ENCODE assay signal across 12 cellular contexts in the genomic region with DNA sequence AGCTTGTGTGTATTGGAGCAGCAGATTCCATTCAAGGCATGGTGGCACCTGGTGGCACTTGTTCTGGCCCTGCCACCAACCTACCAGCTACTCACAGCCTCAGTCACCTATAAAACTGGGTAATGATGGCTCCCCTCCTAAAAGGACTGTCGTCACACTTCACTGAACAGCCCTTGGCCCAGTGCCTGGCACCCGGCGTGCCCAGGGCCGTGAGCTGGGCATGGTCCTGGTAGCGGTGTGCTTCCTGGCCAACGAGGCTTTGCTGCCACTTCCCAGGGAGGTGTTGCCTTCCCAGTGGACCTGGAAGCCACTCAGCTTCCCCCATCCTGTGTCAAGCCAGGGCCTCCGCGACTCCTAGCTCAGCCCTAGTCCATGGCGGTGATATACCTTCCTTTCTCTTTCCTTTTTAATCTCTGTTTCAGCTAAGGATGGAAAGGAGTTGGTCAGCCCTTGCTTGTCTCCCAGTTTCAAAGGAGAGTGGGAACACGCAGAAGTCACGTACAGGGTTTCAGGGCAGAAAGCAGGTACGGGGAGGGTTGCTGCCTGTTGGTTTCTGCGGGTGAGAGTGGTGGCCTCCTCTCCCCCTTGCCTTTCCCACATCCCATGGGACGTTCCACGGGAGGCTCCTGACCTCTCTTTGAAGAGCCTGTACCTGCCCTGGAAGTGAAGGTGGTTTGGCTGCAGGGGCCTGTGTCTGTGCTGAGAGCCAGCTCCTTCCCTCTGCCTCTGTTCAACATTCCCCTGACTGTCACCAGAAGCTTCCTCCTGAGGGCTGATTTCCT. TPM values are rescaled to one million over a fixed set of nuclear protein-coding genes. Genes with fewer than 3 reads are reported as not detected.
A peak's percentile ranks its signal among the peaks of the same experiment; 100 is the strongest.
DNase-seq lines count a peak whose midpoint lies in the region; ATAC-seq and TF ChIP-seq lines count a peak whose summit lies in the region.
"Had no signal": no experiment of that assay in that cellular context is flagged by ENCODE, and none has a peak within 500 bp of the region (broad histone marks: within the 10 kb centered on the region; RNA-seq: fewer than 3 reads in every experiment).

No MANE protein-coding gene starts in this region.

- H3K4me1 ChIP-seq in mammary epithelial cell (ENCODE audit: insufficient read depth, low read length) (peaks cover 35% of the 10 kb centered on the region), upper lobe of right lung (no peaks in the 10 kb centered on the region)

- no peak overlapping the region for H3K4me3 ChIP-seq in mammary epithelial cell (replicated peaks in 1 of 3; ENCODE audit: insufficient read depth in 1 of 3, low read depth in 2 of 3, low read length in 3 of 3)
- no peak overlapping the region for H3K4me3 ChIP-seq in upper lobe of right lung
- H3K4me3 ChIP-seq: gastroesophageal sphincter had no signal

- no TSS peak for BruUV-seq in MCF 10A (replicated peaks; lab: Mats Ljungman, UMichigan)
- BruUV-seq in mammary epithelial cell (replicated peaks; lab: Mats Ljungman, UMichigan): no TSS peak

- peaks cover 15% of the 10 kb centered on the region for H3K79me2 ChIP-seq in mammary epithelial cell (ENCODE audit: insufficient read depth, low read length)

- H3K4me1 Mint-ChIP-seq in MCF 10A (ENCODE audit: insufficient read depth, unreplicated experiment): peaks cover 12% of the 10 kb centered on the region

- no peaks in the 10 kb centered on the region for H4K20me1 ChIP-seq in mammary epithelial cell (ENCODE audit: insufficient read depth, low read length)

- H3K4me2 ChIP-seq in mammary epithelial cell (ENCODE audit: insufficient read depth, low read depth, low read length): no peak overlapping the region

- H3K27ac Mint-ChIP-seq in MCF 10A (ENCODE audit: low read depth, unreplicated experiment): peak overlapping the region; percentile 66

- POLR2A ChIA-PET in MCF 10A (lab: Yijun Ruan, JAX): interaction anchor here (0.6 to 13.6 kb wide), 6 partner anchors 9 to 229 kb away, joined by 3 to 517 read pairs (median 13); a partner anchor contains a TSS

- no peak overlapping the region for H2AFZ ChIP-seq in mammary epithelial cell (ENCODE audit: low read depth, low read length)

- H3K9me3 Mint-ChIP-seq in MCF 10A (ENCODE audit: unreplicated experiment): no peaks in the 10 kb centered on the region

- H3K9me3 ChIP-seq in mammary epithelial cell (replicated peaks; ENCODE audit: insufficient read depth, low read length) (no peaks in the 10 kb centered on the region), upper lobe of right lung (no peaks in the 10 kb centered on the region)
- H3K9me3 ChIP-seq: gastroesophageal sphincter had no signal

- H3K36me3 ChIP-seq in mammary epithelial cell (ENCODE audit: insufficient read depth, low read length): peaks cover 15% of the 10 kb centered on the region
- peaks cover 35% of the 10 kb centered on the region for H3K36me3 ChIP-seq in upper lobe of right lung

- WGBS in mammary epithelial cell (ENCODE audit: low coverage, missing lambda C conversion rate): 100% methylated on average over 10 of the region's 15 CpGs

- DNase-seq in MCF 10A (ENCODE audit: unreplicated experiment) (peak; percentile 28), mammary epithelial cell (no peak), islet precursor cell (peak; percentile 54), upper lobe of right lung (no peak)
- DNase-seq in activated CD4-positive, CD25-positive, alpha-beta regulatory T cell treated with anti-CD3 and anti-CD28 coated beads, Interleukin-2, amount 50 U/mL, for 72 hours: no peak
- DNase-seq: effector CD4-positive, alpha-beta T cell; GDM1; occipital lobe had no signal

- H3K27me3 ChIP-seq in mammary epithelial cell (ENCODE audit: insufficient read depth, low read length): no peaks in the 10 kb centered on the region
- no peaks in the 10 kb centered on the region for H3K27me3 ChIP-seq in upper lobe of right lung
- H3K27me3 ChIP-seq: gastroesophageal sphincter had no signal

- CTCF ChIA-PET in MCF 10A (lab: Yijun Ruan, JAX) (interaction anchor here (0.6 to 2.7 kb wide), 10 partner anchors 10 to 675 kb away, joined by 3 to 12 read pairs (median 4); a partner anchor contains a TSS), mammary epithelial cell (lab: Charles Lee; ENCODE audit: low non-redundant PET) (no interaction called here)

- no peaks in the 10 kb centered on the region for H3K27me3 Mint-ChIP-seq in MCF 10A (ENCODE audit: insufficient read depth, unreplicated experiment)

- TF ChIP-seq CTCF in MCF 10A (IDR thresholded peaks at IDR 0.05; ENCODE audit: unreplicated experiment) (no peak), mammary epithelial cell (conservative IDR thresholded peaks at IDR 0.05 in 1 of 2, IDR thresholded peaks at IDR 0.05 in 1 of 2; ENCODE audit: extremely low read depth in 1 of 2, insufficient read depth in 1 of 2, low read depth in 1 of 2, low read length in 2 of 2) (no peak), VCaP (conservative IDR thresholded peaks at IDR 0.05) (no peak), upper lobe of right lung (IDR thresholded peaks at IDR 0.05) (no peak)

- no peak overlapping the region for H3K9ac ChIP-seq in mammary epithelial cell (ENCODE audit: insufficient read depth, low read length)

- no peak overlapping the region for H3K27ac ChIP-seq in mammary epithelial cell (ENCODE audit: insufficient read depth, low read depth, low read length)
- peak overlapping the region; percentile 74 for H3K27ac ChIP-seq in VCaP
- no peak overlapping the region for H3K27ac ChIP-seq in upper lobe of right lung

- H3K4me3 Mint-ChIP-seq in MCF 10A (ENCODE audit: unreplicated experiment): no peak overlapping the region

- intact Hi-C loops in MCF 10A (cut with micrococcal nuclease) (no loop called here), mammary epithelial cell (cut with micrococcal nuclease) (no loop called here), upper lobe of right lung (cut with DNase I) (no loop called here)

- dilution Hi-C loops in mammary epithelial cell (cut with HindIII; ENCODE audit: low sequenced_read_pairs): no loop called here

- peaks cover 44% of the 10 kb centered on the region for H3K36me3 Mint-ChIP-seq in MCF 10A (ENCODE audit: insufficient read depth, unreplicated experiment)

- ATAC-seq in upper lobe of right lung (peak; percentile 17), GM21529 (IDR thresholded peaks at IDR 0.05; ENCODE audit: unreplicated experiment) (no peak), GM21825 (IDR thresholded peaks at IDR 0.05; ENCODE audit: unreplicated experiment) (no peak)

- in situ Hi-C loops in mammary epithelial cell (cut with MboI; ENCODE audit: low sequenced_read_pairs in 2 of 2): loop anchor here in 1 of 2 donors (25.0 kb wide), 1 partner anchor 91 kb away; no protein-coding TSS in a partner anchor

RNA-seq across cellular contexts. Expression of a gene that starts 25.5 kb away (rescaled TPM):
- total RNA-seq in MCF 10A (2022) (98.0 and 99.5 TPM in 2 replicates), mammary epithelial cell (100 to 1,000 TPM in 1 of 2 donors, 10 to 100 TPM in 1; 82.9 to 130 TPM), upper lobe of right lung (75.6 TPM)
- polyA plus RNA-seq in mammary epithelial cell: 127 TPM
- polyA minus RNA-seq in mammary epithelial cell: 195 TPM

RNA-seq across cellular contexts. Expression of a gene that starts 26.9 kb away (rescaled TPM):
- total RNA-seq in MCF 10A (2022) (375 and 435 TPM in 2 replicates), mammary epithelial cell (1,000 to 10,000 TPM in 1 of 2 donors, 100 to 1,000 TPM in 1; 475 to 1,432 TPM), upper lobe of right lung (61.1 TPM)
- 284 TPM for polyA plus RNA-seq in mammary epithelial cell
- 595 TPM for polyA minus RNA-seq in mammary epithelial cell

Comparison
In these comparisons a context has a peak if more than half of its experiments do, and no peak if none do; other contexts are left out.
1. DNase-seq: peak in MCF 10A (single experiment) and islet precursor cell (single experiment); none in mammary epithelial cell (single experiment), upper lobe of right lung (single experiment) and activated CD4-positive, CD25-positive, alpha-beta regulatory T cell treated with anti-CD3 and anti-CD28 coated beads, Interleukin-2, amount 50 U/mL, for 72 hours (single experiment).